ENCODE assay signal across 17 cellular contexts in the genomic region with DNA sequence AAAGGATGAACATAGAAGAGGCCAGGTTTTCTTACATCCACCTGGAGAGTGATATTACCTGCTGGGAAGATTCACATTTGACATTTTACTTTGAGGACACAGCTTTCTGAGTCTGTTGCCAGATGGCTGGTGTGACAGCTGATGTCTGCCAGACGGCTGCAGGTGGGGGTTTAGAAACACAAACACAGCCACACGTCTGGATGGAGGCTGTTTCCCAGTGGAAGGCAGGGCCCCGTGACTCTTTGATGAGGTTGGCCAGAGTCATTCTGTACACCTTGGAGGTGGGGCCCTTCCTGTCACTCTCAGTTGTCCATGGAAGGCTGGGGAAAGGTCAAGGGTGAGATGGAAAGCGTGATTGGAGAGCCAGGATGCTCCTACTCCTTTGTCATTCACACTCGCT.
"Had no signal": no experiment of that assay in that cellular context is flagged by ENCODE, and none has a peak within 500 bp of the region (broad histone marks: within the 10 kb centered on the region; RNA-seq: fewer than 3 reads in every experiment).

No MANE protein-coding gene starts in this region.

- DNase-seq: activated CD4-positive, alpha-beta T cell treated with anti-CD3 and anti-CD28 coated beads for 36 hours; activated CD4-positive, alpha-beta T cell treated with anti-CD3 and anti-CD28 coated beads, Interleukin-2, amount 50 U/mL, for 48 hours; activated gamma-delta T cell treated with Interleukin-2 at 50 U/mL for 16 hours; effector memory CD4-positive, alpha-beta T cell; heart right ventricle; left cardiac atrium; mesendoderm; naive thymus-derived CD8-positive, alpha-beta T cell; stimulated activated CD4-positive, alpha-beta T cell treated with anti-CD3 and anti-CD28 coated beads, Interleukin-12 subunit alpha, Interleukin-12 subunit beta, amount 100 ng/mL, for 4 hours; stimulated activated CD4-positive, alpha-beta T cell treated with anti-CD3 and anti-CD28 coated beads, Interleukin-1b, Interleukin-23, amount 100 ng/mL, for 48 hours; stimulated activated CD8-positive, alpha-beta memory T cell treated with anti-CD3 and anti-CD28 coated beads, Interleukin-4, amount 100 ng/mL, for 48 hours; stimulated activated naive CD4-positive, alpha-beta T cell; upper lobe of right lung had no signal

- H3K27ac Mint-ChIP-seq: activated CD4-positive, alpha-beta T cell treated with anti-CD3 and anti-CD28 coated beads for 36 hours; activated naive CD4-positive, alpha-beta T cell treated with anti-CD3 and anti-CD28 coated beads, Interleukin-2, amount 50 U/mL, for 72 hours; dendritic cell treated with granulocyte-macrophage colony-stimulating factor and Interleukin-4, amounts not matched to agents 40 ng/mL and 50 ng/mL, for 4 days; WTC11 had no signal

- H3K4me1 Mint-ChIP-seq: activated CD4-positive, alpha-beta T cell treated with anti-CD3 and anti-CD28 coated beads for 36 hours had no signal

- H3K4me3 Mint-ChIP-seq: activated CD4-positive, alpha-beta T cell treated with anti-CD3 and anti-CD28 coated beads for 36 hours; dendritic cell treated with granulocyte-macrophage colony-stimulating factor and Interleukin-4, amounts not matched to agents 40 ng/mL and 50 ng/mL, for 4 days; naive thymus-derived CD8-positive, alpha-beta T cell; WTC11 had no signal

- H3K9me3 Mint-ChIP-seq: dendritic cell treated with granulocyte-macrophage colony-stimulating factor and Interleukin-4, amounts not matched to agents 40 ng/mL and 50 ng/mL, for 4 days had no signal

- ATAC-seq: activated CD4-positive, alpha-beta T cell treated with anti-CD3 and anti-CD28 coated beads for 36 hours; activated naive CD4-positive, alpha-beta T cell treated with anti-CD3 and anti-CD28 coated beads, Interleukin-2, amount 50 U/mL, for 72 hours; gastroesophageal sphincter; heart right ventricle; left cardiac atrium; naive thymus-derived CD8-positive, alpha-beta T cell; upper lobe of right lung; WTC11 had no signal
